13 cellular contexts compared by ENCODE assay signal in the genomic region with DNA sequence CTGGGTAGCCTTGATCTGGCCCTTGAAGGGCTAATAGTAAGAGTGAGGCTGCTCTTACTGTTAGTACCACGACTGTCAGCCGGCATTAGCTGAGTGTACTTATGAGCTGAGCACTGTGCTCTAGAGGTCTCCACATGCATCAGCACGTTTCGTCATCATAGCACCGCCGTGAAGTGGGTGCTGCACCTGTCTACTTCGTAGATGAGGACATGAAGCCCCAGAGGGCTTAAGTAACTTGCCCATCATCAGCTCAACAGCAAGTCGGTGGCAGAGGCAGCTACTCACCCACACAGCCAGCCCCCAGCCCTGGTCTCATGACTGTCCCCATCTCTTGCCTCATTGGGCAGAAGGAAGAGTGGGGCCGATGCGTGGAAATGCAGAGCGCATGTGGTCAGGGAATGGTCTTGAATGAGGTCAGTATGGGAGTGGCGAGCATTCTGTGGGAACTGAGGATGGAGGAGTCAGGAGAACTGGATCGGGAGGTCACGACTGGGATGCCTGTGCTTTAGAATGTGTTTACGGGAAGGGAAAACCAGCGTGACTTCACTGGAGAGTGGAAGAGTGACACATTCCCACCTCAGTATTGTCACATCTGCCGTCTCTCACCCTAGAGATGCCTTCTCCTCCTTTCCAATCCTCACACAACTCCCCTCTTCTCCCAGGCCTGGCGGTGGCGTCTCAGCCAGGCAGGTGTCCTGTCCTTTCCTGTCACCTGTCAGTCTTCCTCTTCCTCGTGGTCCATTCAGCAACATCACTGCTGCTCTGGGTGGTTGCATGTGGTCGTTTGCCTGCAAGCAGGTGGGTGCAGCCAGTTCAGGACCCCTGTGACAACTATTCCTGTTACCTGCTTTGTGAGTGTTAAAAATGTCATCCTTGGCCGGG. TPM values are rescaled to one million over a fixed set of nuclear protein-coding genes. Genes with fewer than 3 reads are reported as not detected.
DNase-seq lines count a peak whose midpoint lies in the region; ATAC-seq lines count a peak whose summit lies in the region.
"Had no signal": no experiment of that assay in that cellular context is flagged by ENCODE, and none has a peak within 500 bp of the region (broad histone marks: within the 10 kb centered on the region; RNA-seq: fewer than 3 reads in every experiment).

No MANE protein-coding gene starts in this region.

- no peaks in the 10 kb centered on the region for H3K9me3 ChIP-seq in skeletal muscle tissue (ENCODE audit: control insufficient read depth in 3 of 3, low read length in 3 of 3)

- no peaks in the 10 kb centered on the region for H3K9me3 Mint-ChIP-seq in effector memory CD8-positive, alpha-beta T cell

- ATAC-seq in effector memory CD8-positive, alpha-beta T cell (replicated peaks), result no peak
- ATAC-seq in GM21381 (IDR thresholded peaks at IDR 0.05; ENCODE audit: unreplicated experiment) (no peak), GM19035 (IDR thresholded peaks at IDR 0.05; ENCODE audit: unreplicated experiment) (no peak)
- ATAC-seq: GM12878, PC-3 had no signal

- no peaks in the 10 kb centered on the region for H3K27me3 ChIP-seq in skeletal muscle tissue (ENCODE audit: control insufficient read depth in 3 of 3, insufficient read depth in 3 of 3, low read length in 3 of 3)

- H3K36me3 ChIP-seq in skeletal muscle tissue (ENCODE audit: control insufficient read depth in 3 of 3, insufficient read depth in 3 of 3, low read length in 3 of 3), result no peaks in the 10 kb centered on the region

- no peaks in the 10 kb centered on the region for H3K27me3 Mint-ChIP-seq in effector memory CD8-positive, alpha-beta T cell

- no peak overlapping the region for H3K9ac ChIP-seq in skeletal muscle tissue (ENCODE audit: low read depth in 1 of 3, low read length in 3 of 3)

- peak; percentile 37 for DNase-seq in NCI-H2196 (lab: John Stamatoyannopoulos, UW; ENCODE audit: unreplicated experiment)
- DNase-seq in NCI-H2196 treated with DMSO at 0.1 percent for 48 hours (lab: John Stamatoyannopoulos, UW; ENCODE audit: unreplicated experiment), result no peak
- peak; percentile 70 for DNase-seq in NCI-H774 (lab: John Stamatoyannopoulos, UW)
- DNase-seq in effector memory CD8-positive, alpha-beta T cell, result no peak
- no peak for DNase-seq in amygdala (lab: John Stamatoyannopoulos, UW)
- DNase-seq: activated gamma-delta T cell; mammary epithelial cell; PC-3; stimulated activated CD4-positive, alpha-beta T cell treated with anti-CD3 and anti-CD28 coated beads, Interleukin-4, amount 100 ng/mL, for 4 hours had no signal

- peak overlapping the region; percentile 81 for H3K27ac ChIP-seq in skeletal muscle tissue (ENCODE audit: low read depth, low read length)

- H3K4me1 Mint-ChIP-seq in effector memory CD8-positive, alpha-beta T cell (ENCODE audit: low read depth in 2 of 2), result peaks cover 53 to 60% of the 10 kb centered on the region in 2 donors

- H3K4me1 ChIP-seq in skeletal muscle tissue (ENCODE audit: control insufficient read depth in 3 of 3, insufficient read depth in 3 of 3, low read length in 3 of 3), result peaks cover 21 to 24% (median 21%) of the 10 kb centered on the region in 3 donors

- peak overlapping the region; percentile 80 to 86 for H3K4me3 Mint-ChIP-seq in effector memory CD8-positive, alpha-beta T cell

- H3K4me3 ChIP-seq in skeletal muscle tissue (ENCODE audit: low read length in 3 of 3), result peak overlapping the region in 1 of 3 donors; percentile 28
- H3K4me3 ChIP-seq: GM12878 had no signal

- peak overlapping the region; percentile 97 for H3K27ac Mint-ChIP-seq in effector memory CD8-positive, alpha-beta T cell

- H3K36me3 Mint-ChIP-seq in effector memory CD8-positive, alpha-beta T cell (ENCODE audit: insufficient read depth), result peaks cover 76% of the 10 kb centered on the region

RNA-seq across cellular contexts. Expression of a gene that starts 6.0 kb away (rescaled TPM):
- total RNA-seq in skeletal muscle tissue, result 5.7 TPM

RNA-seq across cellular contexts. Expression of a gene that starts 11.3 kb away (rescaled TPM):
- total RNA-seq in skeletal muscle tissue, result 32.4 TPM

Comparison
In these comparisons a context has a peak if more than half of its experiments do, and no peak if none do; other contexts are left out.
1. DNase-seq: peak in NCI-H2196 (single experiment) and NCI-H774 (single experiment); none in NCI-H2196 treated with DMSO at 0.1 percent for 48 hours (single experiment), effector memory CD8-positive, alpha-beta T cell (0 of 3) and amygdala (0 of 56).